ENCODE assay signal across 1 cellular context in genomic region chr2:142900327-142900726, GRCh38. TPM values are rescaled to one million over a fixed set of nuclear protein-coding genes. Genes with fewer than 3 reads are reported as not detected.
"Had no signal": no experiment of that assay in that cellular context is flagged by ENCODE, and none has a peak within 500 bp of the region (broad histone marks: within the 10 kb centered on the region; RNA-seq: fewer than 3 reads in every experiment).

No MANE protein-coding gene starts in this region.

RNA-seq across cellular contexts. Expression of gene KYNU, which starts 22.9 kb away (rescaled TPM):
- total RNA-seq: endothelial cell of umbilical vein had no signal
